ENCODE assay signal across 8 cellular contexts in the genomic region with DNA sequence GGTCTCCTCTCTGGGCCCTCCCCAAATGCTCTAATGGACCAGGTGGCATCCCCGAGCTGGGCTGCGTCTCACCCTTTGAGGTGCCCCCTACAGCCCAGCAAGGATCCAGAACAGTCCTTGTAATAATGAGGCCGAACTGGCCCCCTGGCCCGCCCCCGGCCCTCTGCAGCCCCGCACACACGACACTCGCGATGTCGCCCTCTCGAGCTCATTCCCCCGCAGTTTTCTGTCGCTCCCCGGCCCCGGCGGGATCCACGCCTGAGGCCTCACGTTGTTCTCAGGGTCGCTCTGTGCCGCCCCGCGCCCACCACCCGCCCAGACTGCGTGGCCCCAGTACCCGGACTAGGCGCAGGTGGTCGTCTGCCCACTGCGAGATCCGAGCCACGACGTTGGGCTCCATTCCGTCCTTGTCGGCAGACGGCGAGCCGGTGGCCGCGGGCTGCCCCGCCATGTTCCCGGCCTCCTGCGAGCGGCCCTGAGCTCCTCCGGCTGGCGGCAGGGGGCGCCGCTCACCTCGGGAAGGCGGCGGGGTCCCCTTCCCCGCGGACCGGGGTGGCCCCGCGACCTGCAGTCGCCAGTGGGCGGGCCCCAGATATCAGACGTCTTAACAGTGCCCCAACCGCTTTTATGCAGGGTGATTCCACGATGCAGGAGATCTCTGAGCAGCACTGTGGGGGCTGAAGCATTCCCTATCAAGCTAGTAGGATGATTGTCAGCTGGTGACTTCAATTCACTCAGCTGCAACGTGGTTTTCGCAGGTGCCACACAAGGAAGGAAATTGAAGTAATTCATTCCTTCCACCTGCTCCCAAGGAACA. TPM values are rescaled to one million over a fixed set of nuclear protein-coding genes. Genes with fewer than 3 reads are reported as not detected.
DNase-seq lines count a peak whose midpoint lies in the region; ATAC-seq and TF ChIP-seq lines count a peak whose summit lies in the region.

TSS of gene C3orf33 (minus strand) at position 477 of the 817 bp plus-strand sequence. CDS start at position 451, 26 bp downstream.

- TF ChIP-seq CTCF in WI38 (IDR thresholded peaks at IDR 0.05; ENCODE audit: low read depth, low read length) (peak; percentile 79), kidney epithelial cell (IDR thresholded peaks at IDR 0.05; ENCODE audit: insufficient read depth, low read length, poor library complexity, severe bottlenecking) (peak; percentile 36)

- in situ Hi-C loops in ACHN (cut with HindIII; ENCODE audit: low pct_ligation_motif_present, low pct_unique_long_range_greater_than_20kb, low sequenced_read_pairs) = no loop called here

- DNase-seq in ACHN (peak; percentile 65), NCI-H2107 (lab: John Stamatoyannopoulos, UW) (peak; percentile 36), caudate nucleus (lab: John Stamatoyannopoulos, UW) (peak in 58 of 61 donors; percentile 8 to 85 (median 65)), kidney epithelial cell (ENCODE audit: low read depth) (no peak)
- peak; percentile 85 for DNase-seq in stimulated activated CD4-positive, alpha-beta T cell treated with anti-CD3 and anti-CD28 coated beads, Interleukin-15, amount 100 ng/mL, for 24 hours

- H3K4me3 ChIP-seq in WI38 (ENCODE audit: low read depth, low read length) = peak within 1 kb of the TSS; percentile 70
- H3K4me3 ChIP-seq in kidney epithelial cell (ENCODE audit: low read depth, low read length) = peak within 1 kb of the TSS; percentile 78

- ATAC-seq in GM18520 (IDR thresholded peaks at IDR 0.05; ENCODE audit: unreplicated experiment) (peak; percentile 87), HG03045 (IDR thresholded peaks at IDR 0.05; ENCODE audit: unreplicated experiment) (peak; percentile 98)

- no peaks in the 10 kb centered on the region for H3K36me3 ChIP-seq in kidney epithelial cell (ENCODE audit: control insufficient read depth, insufficient read depth, low read length)

- no peaks in the 10 kb centered on the region for H3K27me3 ChIP-seq in kidney epithelial cell (ENCODE audit: control insufficient read depth, insufficient read depth, low read length)

- H3K27ac ChIP-seq in caudate nucleus (ENCODE audit: low read depth, low read length) = peak within 1 kb of the TSS; percentile 90

RNA-seq across cellular contexts. Expression of gene C3orf33, which starts in this region (rescaled TPM):
- 2.5 and 3.9 TPM in 2 replicates for total RNA-seq in kidney epithelial cell
